8 cellular contexts compared by ENCODE assay signal in genomic region chr17:16406742-16407674, GRCh38. TPM values are rescaled to one million over a fixed set of nuclear protein-coding genes. Genes with fewer than 3 reads are reported as not detected.
A peak's percentile ranks its signal among the peaks of the same experiment; 100 is the strongest.
DNase-seq lines count a peak whose midpoint lies in the region; ATAC-seq and TF ChIP-seq lines count a peak whose summit lies in the region.

No MANE protein-coding gene starts in this region.

- no peak for DNase-seq in activated CD8-positive, alpha-beta T cell treated with anti-CD3 and anti-CD28 coated beads for 36 hours
- no peak for DNase-seq in activated CD8-positive, alpha-beta T cell treated with anti-CD3 and anti-CD28 coated beads, Interleukin-2, amount 10 ng/mL, durations not matched to agents 7 days and 5 days
- no peak for DNase-seq in SK-N-MC (ENCODE audit: low read depth, low spot score)
- DNase-seq in foreskin fibroblast: peak in 1 of 2 donors; percentile 45
- DNase-seq in osteoblast (ENCODE audit: insufficient read length, low spot score, missing footprints): peak; percentile 56
- DNase-seq in COR-L47 (lab: John Stamatoyannopoulos, UW): no peak
- no peak for DNase-seq in central memory CD4-positive, alpha-beta T cell

- H3K9ac ChIP-seq in SK-N-MC (ENCODE audit: insufficient read length): no peak overlapping the region

- ATAC-seq in activated CD8-positive, alpha-beta T cell treated with anti-CD3 and anti-CD28 coated beads for 36 hours: peak; percentile 27
- no peak for ATAC-seq in activated CD8-positive, alpha-beta T cell treated with anti-CD3 and anti-CD28 coated beads, Interleukin-2, amount 10 ng/mL, durations not matched to agents 7 days and 5 days
- ATAC-seq in GM18867 (IDR thresholded peaks at IDR 0.05; ENCODE audit: unreplicated experiment): no peak

- CTCF ChIA-PET in activated CD8-positive, alpha-beta T cell treated with anti-CD3 and anti-CD28 coated beads for 36 hours (lab: Charles Lee): interaction anchor here (1.0 to 1.7 kb wide), 2 partner anchors 8 to 43 kb away, joined by 4 to 8 read pairs; partner anchors contain the start of gene TRPV2
- CTCF ChIA-PET in activated CD8-positive, alpha-beta T cell treated with anti-CD3 and anti-CD28 coated beads, Interleukin-2, amount 10 ng/mL, durations not matched to agents 7 days and 5 days (lab: Charles Lee): interaction anchor here (1.0 kb wide), 1 partner anchor 9 kb away, joined by 3 read pairs; no protein-coding TSS in a partner anchor

- H3K27me3 Mint-ChIP-seq in activated CD8-positive, alpha-beta T cell treated with anti-CD3 and anti-CD28 coated beads for 36 hours: peaks cover 11% of the 10 kb centered on the region
- peaks cover 16% of the 10 kb centered on the region for H3K27me3 Mint-ChIP-seq in activated CD8-positive, alpha-beta T cell treated with anti-CD3 and anti-CD28 coated beads, Interleukin-2, amount 10 ng/mL, durations not matched to agents 7 days and 5 days (ENCODE audit: low read depth)

- no peaks in the 10 kb centered on the region for H3K9me3 ChIP-seq in SK-N-MC (ENCODE audit: low read depth, low read length)
- no peaks in the 10 kb centered on the region for H3K9me3 ChIP-seq in osteoblast (ENCODE audit: low read depth, low read length)

- no peak for TF ChIP-seq CTCF in activated CD8-positive, alpha-beta T cell treated with anti-CD3 and anti-CD28 coated beads for 36 hours (IDR thresholded peaks at IDR 0.05)
- TF ChIP-seq CTCF in foreskin fibroblast (IDR thresholded peaks at IDR 0.05; ENCODE audit: low read depth, low read length) (no peak), osteoblast (IDR thresholded peaks at IDR 0.05; ENCODE audit: extremely low read depth, low read depth, low read length) (no peak)

- H3K4me3 ChIP-seq in SK-N-MC (peak overlapping the region; percentile 33), foreskin fibroblast (ENCODE audit: low read depth in 1 of 2, low read length in 2 of 2) (peak overlapping the region; percentile 66 to 68), osteoblast (ENCODE audit: insufficient read depth, low read length) (peak overlapping the region; percentile 78)

- no peaks in the 10 kb centered on the region for H3K27me3 ChIP-seq in osteoblast (ENCODE audit: insufficient read depth, low read length)

- H3K9me3 Mint-ChIP-seq in activated CD8-positive, alpha-beta T cell treated with anti-CD3 and anti-CD28 coated beads for 36 hours: no peaks in the 10 kb centered on the region
- no peaks in the 10 kb centered on the region for H3K9me3 Mint-ChIP-seq in activated CD8-positive, alpha-beta T cell treated with anti-CD3 and anti-CD28 coated beads, Interleukin-2, amount 10 ng/mL, durations not matched to agents 7 days and 5 days (ENCODE audit: insufficient read depth)

- no peak overlapping the region for H3K27ac ChIP-seq in SK-N-MC
- no peak overlapping the region for H3K27ac ChIP-seq in osteoblast (ENCODE audit: low read depth, low read length)

- H3K79me2 ChIP-seq in osteoblast (ENCODE audit: insufficient read depth, low read length): no peaks in the 10 kb centered on the region

- H3K4me2 ChIP-seq in osteoblast (ENCODE audit: insufficient read depth, low read length): peak overlapping the region; percentile 90

- no peaks in the 10 kb centered on the region for H3K36me3 ChIP-seq in SK-N-MC (ENCODE audit: insufficient read depth, low read length)
- no peaks in the 10 kb centered on the region for H3K36me3 ChIP-seq in osteoblast (ENCODE audit: insufficient read depth, low read length)

- no peaks in the 10 kb centered on the region for H4K20me1 ChIP-seq in osteoblast (ENCODE audit: insufficient read depth, low read length)

- H3K4me3 Mint-ChIP-seq in activated CD8-positive, alpha-beta T cell treated with anti-CD3 and anti-CD28 coated beads for 36 hours: peak overlapping the region; percentile 47
- no peak overlapping the region for H3K4me3 Mint-ChIP-seq in activated CD8-positive, alpha-beta T cell treated with anti-CD3 and anti-CD28 coated beads, Interleukin-2, amount 10 ng/mL, durations not matched to agents 7 days and 5 days

- no peaks in the 10 kb centered on the region for H3K4me1 Mint-ChIP-seq in activated CD8-positive, alpha-beta T cell treated with anti-CD3 and anti-CD28 coated beads for 36 hours (ENCODE audit: low read depth)
- H3K4me1 Mint-ChIP-seq in activated CD8-positive, alpha-beta T cell treated with anti-CD3 and anti-CD28 coated beads, Interleukin-2, amount 10 ng/mL, durations not matched to agents 7 days and 5 days (ENCODE audit: low read depth): peaks cover 5% of the 10 kb centered on the region

- no peaks in the 10 kb centered on the region for H3K36me3 Mint-ChIP-seq in activated CD8-positive, alpha-beta T cell treated with anti-CD3 and anti-CD28 coated beads for 36 hours (ENCODE audit: low read depth)
- no peaks in the 10 kb centered on the region for H3K36me3 Mint-ChIP-seq in activated CD8-positive, alpha-beta T cell treated with anti-CD3 and anti-CD28 coated beads, Interleukin-2, amount 10 ng/mL, durations not matched to agents 7 days and 5 days (ENCODE audit: low read depth)

- H3K27ac Mint-ChIP-seq in activated CD8-positive, alpha-beta T cell treated with anti-CD3 and anti-CD28 coated beads for 36 hours: no peak overlapping the region
- H3K27ac Mint-ChIP-seq in activated CD8-positive, alpha-beta T cell treated with anti-CD3 and anti-CD28 coated beads, Interleukin-2, amount 10 ng/mL, durations not matched to agents 7 days and 5 days: no peak overlapping the region

- H2AFZ ChIP-seq in osteoblast (ENCODE audit: low read length): peak overlapping the region; percentile 95

- POLR2A ChIA-PET in activated CD8-positive, alpha-beta T cell treated with anti-CD3 and anti-CD28 coated beads for 36 hours (lab: Charles Lee): interaction anchor here (1.2 kb wide), 1 partner anchor 32 kb away, joined by 3 read pairs; no protein-coding TSS in a partner anchor
- POLR2A ChIA-PET in activated CD8-positive, alpha-beta T cell treated with anti-CD3 and anti-CD28 coated beads, Interleukin-2, amount 10 ng/mL, durations not matched to agents 7 days and 5 days (lab: Charles Lee): no interaction called here

- intact Hi-C loops in activated CD8-positive, alpha-beta T cell treated with anti-CD3 and anti-CD28 coated beads for 36 hours (cut with micrococcal nuclease): no loop called here

- H3K4me1 ChIP-seq in osteoblast (ENCODE audit: insufficient read depth, low read length): peaks cover 10% of the 10 kb centered on the region

RNA-seq across cellular contexts. Expression of gene TRPV2, which starts 8.4 kb away (rescaled TPM):
- total RNA-seq in activated CD8-positive, alpha-beta T cell treated with anti-CD3 and anti-CD28 coated beads for 36 hours: 10 to 100 TPM; 44.6 to 47.6 TPM
- 100 to 1,000 TPM; 124 to 134 TPM for total RNA-seq in activated CD8-positive, alpha-beta T cell treated with anti-CD3 and anti-CD28 coated beads, Interleukin-2, amount 10 ng/mL, durations not matched to agents 7 days and 5 days
- 62.5 and 71.3 TPM in 2 replicates for total RNA-seq in osteoblast

RNA-seq across cellular contexts. Expression of gene UBB, which starts 26.1 kb away (rescaled TPM):
- 1,000 to 10,000 TPM; 1,334 to 1,337 TPM for total RNA-seq in activated CD8-positive, alpha-beta T cell treated with anti-CD3 and anti-CD28 coated beads for 36 hours
- total RNA-seq in activated CD8-positive, alpha-beta T cell treated with anti-CD3 and anti-CD28 coated beads, Interleukin-2, amount 10 ng/mL, durations not matched to agents 7 days and 5 days: 1,000 to 10,000 TPM; 1,415 to 1,441 TPM
- total RNA-seq in osteoblast: 1,190 and 1,199 TPM in 2 replicates

RNA-seq across cellular contexts. Expression of gene CENPV, which starts 53.7 kb away (rescaled TPM):
- total RNA-seq in activated CD8-positive, alpha-beta T cell treated with anti-CD3 and anti-CD28 coated beads for 36 hours: 100 to 1,000 TPM; 139 to 142 TPM
- total RNA-seq in activated CD8-positive, alpha-beta T cell treated with anti-CD3 and anti-CD28 coated beads, Interleukin-2, amount 10 ng/mL, durations not matched to agents 7 days and 5 days: 10 to 100 TPM; 28.6 to 36.4 TPM
- total RNA-seq in osteoblast: 5.1 and 6.8 TPM in 2 replicates
